Comparison of ENCODE assay signal across 14 cellular contexts in genomic region chr12:15534870-15535269, GRCh38.
DNase-seq lines count a peak whose midpoint lies in the region; ATAC-seq and TF ChIP-seq lines count a peak whose summit lies in the region.
"Had no signal": no experiment of that assay in that cellular context is flagged by ENCODE, and none has a peak within 500 bp of the region (broad histone marks: within the 10 kb centered on the region; RNA-seq: fewer than 3 reads in every experiment).

No MANE protein-coding gene starts in this region.

- no peak overlapping the region for H3K4me3 Mint-ChIP-seq in activated CD8-positive, alpha-beta memory T cell treated with anti-CD3 and anti-CD28 coated beads, Interleukin-2, amount 10 ng/mL, durations not matched to agents 7 days and 5 days

- peaks cover 0 to 49% of the 10 kb centered on the region in 2 donors for H3K4me1 ChIP-seq in ascending aorta
- H3K4me1 ChIP-seq: BLaER1, left ventricle myocardium inferior, pancreas had no signal

- H3K27me3 ChIP-seq in ascending aorta, result no peaks in the 10 kb centered on the region
- H3K27me3 ChIP-seq: BLaER1, pancreas had no signal

- no peak for ATAC-seq in activated CD8-positive, alpha-beta memory T cell treated with anti-CD3 and anti-CD28 coated beads, Interleukin-2, amount 10 ng/mL, durations not matched to agents 7 days and 5 days
- ATAC-seq in GM21423 (IDR thresholded peaks at IDR 0.05; ENCODE audit: unreplicated experiment), result no peak

- H3K9me3 Mint-ChIP-seq in activated CD8-positive, alpha-beta memory T cell treated with anti-CD3 and anti-CD28 coated beads, Interleukin-2, amount 10 ng/mL, durations not matched to agents 7 days and 5 days (ENCODE audit: low read depth), result no peaks in the 10 kb centered on the region

- intact Hi-C loops in ascending aorta (cut with DNase I), result loop anchor here (2.0 to 10.0 kb wide), 3 partner anchors 94 to 322 kb away; no protein-coding TSS in a partner anchor

- no peaks in the 10 kb centered on the region for H3K9me3 ChIP-seq in ascending aorta
- H3K9me3 ChIP-seq: BLaER1, left ventricle myocardium inferior, pancreas had no signal

- CTCF ChIA-PET in activated CD8-positive, alpha-beta memory T cell treated with anti-CD3 and anti-CD28 coated beads, Interleukin-2, amount 10 ng/mL, durations not matched to agents 7 days and 5 days (lab: Charles Lee), result interaction anchor here (0.7 to 11.0 kb wide), 11 partner anchors 9 to 323 kb away, joined by 3 to 312 read pairs (median 5); no protein-coding TSS in a partner anchor

- no peak for TF ChIP-seq CTCF in ascending aorta (IDR thresholded peaks at IDR 0.05)
- TF ChIP-seq CTCF in GM13976 (IDR thresholded peaks at IDR 0.05; ENCODE audit: borderline replicate concordance, control extremely low read depth, extremely low read depth, insufficient read depth, missing control alignments), result no peak

- in situ Hi-C loops in GM13976 (cut with MboI; ENCODE audit: low sequenced_read_pairs, unreplicated experiment), result loop anchor here (5.0 to 10.0 kb wide), 2 partner anchors 42 to 320 kb away; no protein-coding TSS in a partner anchor

- H3K36me3 Mint-ChIP-seq in activated CD8-positive, alpha-beta memory T cell treated with anti-CD3 and anti-CD28 coated beads, Interleukin-2, amount 10 ng/mL, durations not matched to agents 7 days and 5 days, result peaks cover 2% of the 10 kb centered on the region
- H3K36me3 Mint-ChIP-seq: activated naive CD8-positive, alpha-beta T cell had no signal

- H3K4me1 Mint-ChIP-seq in activated CD8-positive, alpha-beta memory T cell treated with anti-CD3 and anti-CD28 coated beads, Interleukin-2, amount 10 ng/mL, durations not matched to agents 7 days and 5 days, result peaks cover 10% of the 10 kb centered on the region

- H3K27ac ChIP-seq in ascending aorta, result peak overlapping the region; percentile 72 to 87
- H3K27ac ChIP-seq: BLaER1 had no signal

- H3K36me3 ChIP-seq in ascending aorta, result no peaks in the 10 kb centered on the region
- H3K36me3 ChIP-seq: BLaER1, left ventricle myocardium inferior, pancreas had no signal

- H3K27ac Mint-ChIP-seq in activated CD8-positive, alpha-beta memory T cell treated with anti-CD3 and anti-CD28 coated beads, Interleukin-2, amount 10 ng/mL, durations not matched to agents 7 days and 5 days, result no peak overlapping the region
- H3K27ac Mint-ChIP-seq: activated naive CD8-positive, alpha-beta T cell had no signal

- peaks cover 4% of the 10 kb centered on the region for H3K27me3 Mint-ChIP-seq in activated CD8-positive, alpha-beta memory T cell treated with anti-CD3 and anti-CD28 coated beads, Interleukin-2, amount 10 ng/mL, durations not matched to agents 7 days and 5 days
- H3K27me3 Mint-ChIP-seq: activated naive CD8-positive, alpha-beta T cell had no signal

- H3K4me3 ChIP-seq in ascending aorta, result peak overlapping the region in 1 of 2 donors; percentile 1
- H3K4me3 ChIP-seq: BLaER1, left ventricle myocardium inferior, pancreas had no signal

- DNase-seq in Ammon's horn (ENCODE audit: low spot score) (peak; percentile 29), LoVo (ENCODE audit: low spot score) (peak; percentile 41), ascending aorta (ENCODE audit: low spot score in 2 of 2) (peak in 1 of 2 donors; percentile 71), myocyte (ENCODE audit: low read depth) (peak; percentile 28), GM13976 (ENCODE audit: low spot score) (no peak), T-helper 9 cell (no peak)
- DNase-seq in activated CD8-positive, alpha-beta memory T cell treated with anti-CD3 and anti-CD28 coated beads, Interleukin-2, amount 10 ng/mL, durations not matched to agents 7 days and 5 days, result no peak
- DNase-seq: activated CD4-positive, alpha-beta T cell treated with anti-CD3 and anti-CD28 coated beads, Interleukin-2, amount 50 U/mL, for 48 hours; left ventricle myocardium inferior; NCI-H1105; pancreas had no signal

Comparison
In these comparisons a context has a peak if more than half of its experiments do, and no peak if none do; other contexts are left out.
1. DNase-seq: peak in Ammon's horn (single experiment), LoVo (single experiment) and myocyte (single experiment); none in activated CD8-positive, alpha-beta memory T cell treated with anti-CD3 and anti-CD28 coated beads, Interleukin-2, amount 10 ng/mL, durations not matched to agents 7 days and 5 days (single experiment), GM13976 (single experiment) and T-helper 9 cell (single experiment).